In the genomic region with DNA sequence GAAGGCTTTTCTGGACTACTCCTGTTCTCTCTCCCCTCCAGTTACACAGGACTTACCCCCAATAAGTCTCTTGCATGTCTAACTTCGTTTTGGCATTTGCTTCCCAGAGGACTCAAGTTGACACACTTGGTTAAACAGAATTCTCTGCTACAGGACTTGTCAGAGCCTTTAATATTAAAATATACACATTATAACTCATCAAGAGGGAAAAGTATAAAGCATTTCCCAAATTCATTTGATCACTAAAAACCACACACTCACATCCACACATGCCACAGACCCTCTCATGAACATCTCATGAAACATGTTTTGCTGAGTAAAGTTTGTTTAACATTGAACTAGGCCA, we compare ENCODE assay signal across 30 cellular contexts. TPM values are rescaled to one million over a fixed set of nuclear protein-coding genes. Genes with fewer than 3 reads are reported as not detected.
DNase-seq lines count a peak whose midpoint lies in the region; ATAC-seq and TF ChIP-seq lines count a peak whose summit lies in the region.
"Had no signal": no experiment of that assay in that cellular context is flagged by ENCODE, and none has a peak within 500 bp of the region (broad histone marks: within the 10 kb centered on the region; RNA-seq: fewer than 3 reads in every experiment).

No MANE protein-coding gene starts in this region.

- no peak for ATAC-seq in GM21515 (IDR thresholded peaks at IDR 0.05; ENCODE audit: unreplicated experiment)
- ATAC-seq: left lobe of liver, pancreas had no signal

- H3K4me2 ChIP-seq in GM23248 (ENCODE audit: unreplicated experiment) (peak overlapping the region; percentile 29), Karpas-422 (ENCODE audit: low read depth, low read length, poor library complexity, severe bottlenecking) (no peak overlapping the region), osteoblast (ENCODE audit: insufficient read depth, low read length) (no peak overlapping the region)
- H3K4me2 ChIP-seq: BLaER1 treated with 17β-estradiol and CSF1 and Interleukin-3, amounts not matched to agents 10 nM and 100 nM had no signal

- H3K9ac ChIP-seq in GM23248 (0 out of 2 replicates have a peak overlapping the region, but pooled peaks have one; percentile 28), Karpas-422 (ENCODE audit: low read length) (no peak overlapping the region), adipocyte (ENCODE audit: low read length) (peak overlapping the region; percentile 26)
- H3K9ac ChIP-seq: BLaER1 treated with 17β-estradiol and CSF1 and Interleukin-3, amounts not matched to agents 10 nM and 100 nM had no signal

- no peak for TF ChIP-seq CTCF in osteoblast (IDR thresholded peaks at IDR 0.05; ENCODE audit: extremely low read depth, low read depth, low read length)

- H3F3A ChIP-seq in GM23248 (ENCODE audit: insufficient read depth), result peaks cover 79% of the 10 kb centered on the region

- H3K36me3 ChIP-seq in GM23248 (ENCODE audit: low read depth) (no peaks in the 10 kb centered on the region), Karpas-422 (ENCODE audit: insufficient read depth, low read length) (no peaks in the 10 kb centered on the region), adipocyte (ENCODE audit: control insufficient read depth, insufficient read depth, low read length, severe bottlenecking) (no peaks in the 10 kb centered on the region), osteoblast (ENCODE audit: insufficient read depth, low read length) (no peaks in the 10 kb centered on the region)
- H3K36me3 ChIP-seq: BLaER1 treated with 17β-estradiol and CSF1 and Interleukin-3, amounts not matched to agents 10 nM and 100 nM; cardiac muscle cell; colonic mucosa; pancreas; upper lobe of left lung had no signal

- in situ Hi-C loops in GM23248 (cut with MboI), result no loop called here

- H3K79me2 ChIP-seq in GM23248 (ENCODE audit: insufficient read depth) (no peaks in the 10 kb centered on the region), Karpas-422 (ENCODE audit: low read length) (no peaks in the 10 kb centered on the region), osteoblast (ENCODE audit: insufficient read depth, low read length) (peaks cover 2% of the 10 kb centered on the region)

- H3K4me3 ChIP-seq in GM23248, result no peak overlapping the region
- no peak overlapping the region for H3K4me3 ChIP-seq in Karpas-422 (ENCODE audit: low read length)
- no peak overlapping the region for H3K4me3 ChIP-seq in adipocyte (ENCODE audit: low read length)
- H3K4me3 ChIP-seq in osteoblast (ENCODE audit: insufficient read depth, low read length), result no peak overlapping the region
- H3K4me3 ChIP-seq: BLaER1 treated with 17β-estradiol and CSF1 and Interleukin-3, amounts not matched to agents 10 nM and 100 nM; cardiac muscle cell; colonic mucosa; pancreas; upper lobe of left lung had no signal

- no peaks in the 10 kb centered on the region for H3K9me3 ChIP-seq in GM23248 (ENCODE audit: low read depth)
- no peaks in the 10 kb centered on the region for H3K9me3 ChIP-seq in Karpas-422 (ENCODE audit: low read length)
- H3K9me3 ChIP-seq in adipocyte (ENCODE audit: control insufficient read depth, low read length), result no peaks in the 10 kb centered on the region
- no peaks in the 10 kb centered on the region for H3K9me3 ChIP-seq in osteoblast (ENCODE audit: low read depth, low read length)
- H3K9me3 ChIP-seq: BLaER1 treated with 17β-estradiol and CSF1 and Interleukin-3, amounts not matched to agents 10 nM and 100 nM; colonic mucosa; pancreas; upper lobe of left lung had no signal

- H3K9me2 ChIP-seq in GM23248 (ENCODE audit: insufficient read depth), result no peaks in the 10 kb centered on the region
- no peaks in the 10 kb centered on the region for H3K9me2 ChIP-seq in Karpas-422 (replicated peaks; ENCODE audit: insufficient read depth, low read length)

- peaks cover 73% of the 10 kb centered on the region for H3K4me1 ChIP-seq in GM23248 (ENCODE audit: insufficient read depth)
- H3K4me1 ChIP-seq in Karpas-422 (ENCODE audit: low read length), result no peaks in the 10 kb centered on the region
- H3K4me1 ChIP-seq in adipocyte (ENCODE audit: control insufficient read depth, insufficient read depth, low read length), result peaks cover 84% of the 10 kb centered on the region
- H3K4me1 ChIP-seq in osteoblast (ENCODE audit: insufficient read depth, low read length), result peaks cover 80% of the 10 kb centered on the region
- H3K4me1 ChIP-seq: colonic mucosa had no signal

- no peak for DNase-seq in GM23248
- peak; percentile 35 for DNase-seq in Karpas-422
- DNase-seq in adipocyte (ENCODE audit: low read depth), result no peak
- no peak for DNase-seq in osteoblast (ENCODE audit: insufficient read length, low spot score, missing footprints)
- DNase-seq in stimulated activated naive CD4-positive, alpha-beta T cell (lab: John Stamatoyannopoulos, UW), result no peak
- no peak for DNase-seq in NCI-H1417 (lab: John Stamatoyannopoulos, UW)
- DNase-seq in amygdala (lab: John Stamatoyannopoulos, UW), result no peak
- DNase-seq: activated CD4-positive, alpha-beta T cell treated with anti-CD3 and anti-CD28 coated beads, Interleukin-2, amount 50 U/mL, for 1 hour; activated CD8-positive, alpha-beta memory T cell treated with anti-CD3 and anti-CD28 coated beads, Interleukin-2, amount 10 ng/mL, durations not matched to agents 7 days and 5 days; activated naive CD4-positive, alpha-beta T cell treated with anti-CD3 and anti-CD28 coated beads for 36 hours; anterior cingulate cortex; colonic mucosa; COR-L47; effector CD8-positive, alpha-beta T cell; head of caudate nucleus; NCI-H446; NCI-H748 treated with DMSO at 0.1 percent for 48 hours; pancreas; retina; stimulated activated CD4-positive, alpha-beta T cell treated with anti-CD3 and anti-CD28 coated beads, Interleukin-2, amount 100 ng/mL, for 24 hours; stimulated activated CD8-positive, alpha-beta memory T cell treated with anti-CD3 and anti-CD28 coated beads, Interleukin-4, amount 100 ng/mL, for 48 hours; T-cell; upper lobe of left lung had no signal

- no peaks in the 10 kb centered on the region for H4K20me1 ChIP-seq in GM23248 (ENCODE audit: insufficient read depth)
- H4K20me1 ChIP-seq in Karpas-422 (ENCODE audit: insufficient read depth, low read depth, low read length), result no peaks in the 10 kb centered on the region
- no peaks in the 10 kb centered on the region for H4K20me1 ChIP-seq in osteoblast (ENCODE audit: insufficient read depth, low read length)
- H4K20me1 ChIP-seq: BLaER1 treated with 17β-estradiol and CSF1 and Interleukin-3, amounts not matched to agents 10 nM and 100 nM had no signal

- 56 to 63% methylated on average over 1 of the region's 1 CpG for WGBS in GM23248 (ENCODE audit: low coverage in 1 of 2, low lambda C conversion rate in 2 of 2, missing lambda C conversion rate in 2 of 2), 2 experiments

- H3K27ac ChIP-seq in GM23248 (peak overlapping the region; percentile 76), Karpas-422 (ENCODE audit: low read length) (no peak overlapping the region), osteoblast (ENCODE audit: low read depth, low read length) (peak overlapping the region; percentile 92)
- H3K27ac ChIP-seq: BLaER1 treated with 17β-estradiol and CSF1 and Interleukin-3, amounts not matched to agents 10 nM and 100 nM; cardiac muscle cell; colonic mucosa; pancreas had no signal

- H3K27me3 ChIP-seq in GM23248 (replicated peaks; ENCODE audit: insufficient read depth) (no peaks in the 10 kb centered on the region), Karpas-422 (ENCODE audit: low read length) (no peaks in the 10 kb centered on the region), adipocyte (replicated peaks; ENCODE audit: control insufficient read depth, insufficient read depth, low read length) (no peaks in the 10 kb centered on the region), osteoblast (ENCODE audit: insufficient read depth, low read length) (no peaks in the 10 kb centered on the region)
- H3K27me3 ChIP-seq: BLaER1 treated with 17β-estradiol and CSF1 and Interleukin-3, amounts not matched to agents 10 nM and 100 nM; cardiac muscle cell; colonic mucosa; pancreas; upper lobe of left lung had no signal

- H2AFZ ChIP-seq in GM23248, result no peak overlapping the region
- no peak overlapping the region for H2AFZ ChIP-seq in Karpas-422 (ENCODE audit: low read length)
- no peak overlapping the region for H2AFZ ChIP-seq in osteoblast (ENCODE audit: low read length)

RNA-seq across cellular contexts. Expression of a gene that starts 8.7 kb away (rescaled TPM):
- total RNA-seq in GM23248 (2014; rRNA removed; shearing (Covaris generic)), result 214 and 223 TPM in 2 replicates
- 261 and 272 TPM in 2 replicates for polyA plus RNA-seq in GM23248 (2016; fragmentation: Nextera tagmentation; extraction: Ambion mirVana)
- not detected in 2 replicates for total RNA-seq in Karpas-422 (2014; rRNA removed; shearing (Covaris generic); ENCODE audit: low replicate concordance)
- total RNA-seq in osteoblast, result 340 and 341 TPM in 2 replicates

RNA-seq across cellular contexts. Expression of a gene that starts 38.1 kb away (rescaled TPM):
- total RNA-seq in GM23248 (2014; rRNA removed; shearing (Covaris generic)), result 0.25 TPM in 1 of 2 replicates, not detected in the other
- polyA plus RNA-seq in GM23248 (2016; fragmentation: Nextera tagmentation; extraction: Ambion mirVana), result not detected in 2 replicates
- total RNA-seq in Karpas-422 (2014; rRNA removed; shearing (Covaris generic); ENCODE audit: low replicate concordance), result not detected in 2 replicates
- total RNA-seq in osteoblast, result not detected in 2 replicates
- total RNA-seq: activated CD8-positive, alpha-beta memory T cell treated with anti-CD3 and anti-CD28 coated beads, Interleukin-2, amount 10 ng/mL, durations not matched to agents 7 days and 5 days; activated naive CD4-positive, alpha-beta T cell treated with anti-CD3 and anti-CD28 coated beads for 36 hours; activated T-cell treated with anti-CD3 and anti-CD28 coated beads, Interleukin-2, amount 50 U/mL, for 72 hours; cardiac muscle cell; epithelial cell of proximal tubule; fibroblast of villous mesenchyme had no signal

Comparison
In these comparisons a context has a peak if more than half of its experiments do, and no peak if none do; other contexts are left out.
1. RNA of a gene that starts 8.7 kb away (total RNA-seq): 340 to 341 TPM in osteoblast and 214 to 223 TPM in GM23248; not detected in Karpas-422; every median in the first group is over 100 times any median in the second.